Comparison of ENCODE assay signal across 9 cellular contexts in the genomic region with DNA sequence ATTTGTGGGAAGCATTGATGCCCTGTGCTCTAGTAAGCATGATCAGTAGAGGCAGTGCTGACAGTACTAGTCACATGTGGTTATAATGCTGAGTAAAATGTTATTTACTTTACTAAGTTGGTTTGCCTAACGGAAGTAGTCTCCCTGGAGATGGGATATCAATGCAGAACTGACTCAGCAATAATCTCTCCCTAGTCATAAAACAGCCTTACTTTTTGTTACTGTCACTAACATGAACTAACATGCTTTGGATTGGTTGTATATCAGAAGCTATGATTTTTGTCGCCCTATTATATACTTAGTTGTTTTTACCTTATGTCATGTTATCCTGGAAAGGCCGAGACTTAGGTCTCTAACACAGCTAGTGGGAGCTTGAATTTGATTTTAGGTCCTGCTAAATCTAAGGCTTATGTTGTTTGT. TPM values are rescaled to one million over a fixed set of nuclear protein-coding genes. Genes with fewer than 3 reads are reported as not detected.
DNase-seq lines count a peak whose midpoint lies in the region; ATAC-seq and TF ChIP-seq lines count a peak whose summit lies in the region.
"Had no signal": no experiment of that assay in that cellular context is flagged by ENCODE, and none has a peak within 500 bp of the region (broad histone marks: within the 10 kb centered on the region; RNA-seq: fewer than 3 reads in every experiment).

No MANE protein-coding gene starts in this region.

- H3K27me3 ChIP-seq in body of pancreas, result no peaks in the 10 kb centered on the region

- DNase-seq in AG08396 (ENCODE audit: low spot score), result peak; percentile 34
- peak; percentile 78 for DNase-seq in HT1080 (ENCODE audit: low read depth)
- peak in 1 of 4 donors; percentile 13 for DNase-seq in body of pancreas
- no peak for DNase-seq in left colon
- no peak for DNase-seq in NCI-H1105 (lab: John Stamatoyannopoulos, UW)
- DNase-seq in occipital lobe (lab: John Stamatoyannopoulos, UW), result no peak
- DNase-seq in hypothalamus (lab: John Stamatoyannopoulos, UW), result no peak
- DNase-seq: activated T-cell treated with anti-CD3 and anti-CD28 coated beads, Interleukin-2, amount 50 U/mL, for 72 hours had no signal

- 54 to 61% methylated on average over 3 of the region's 3 CpGs for WGBS in body of pancreas, 2 donors

- TF ChIP-seq POLR2A in body of pancreas (IDR thresholded peaks at IDR 0.05), result no peak

- ATAC-seq in body of pancreas (peak; percentile 85), left colon (peak; percentile 97), HG02973 (IDR thresholded peaks at IDR 0.05; ENCODE audit: unreplicated experiment) (no peak)

- peak overlapping the region in 2 of 4 donors; percentile 50 to 55 for H3K27ac ChIP-seq in body of pancreas

- intact Hi-C loops in body of pancreas (cut with DNase I), result no loop called here
- intact Hi-C loops in left colon (cut with DNase I, micrococcal nuclease), result no loop called here

- TF ChIP-seq CTCF in body of pancreas (IDR thresholded peaks at IDR 0.05), result no peak

- no peaks in the 10 kb centered on the region for H3K36me3 ChIP-seq in body of pancreas (replicated peaks in 1 of 2; ENCODE audit: insufficient read depth in 1 of 2, low read depth in 2 of 2)

- H3K4me3 ChIP-seq in body of pancreas, result no peak overlapping the region

- H3K9me3 ChIP-seq in body of pancreas, result no peaks in the 10 kb centered on the region

- peaks cover 43% of the 10 kb centered on the region for H3K4me1 ChIP-seq in body of pancreas

RNA-seq across cellular contexts. Expression of a gene that starts 50.0 kb away (rescaled TPM):
- 27.6 and 33.8 TPM in 2 replicates for total RNA-seq in HT1080 (2014; rRNA removed; shearing (Covaris generic))
- polyA plus RNA-seq in HT1080 (2015; cell fraction: cytosol; rRNA removed), result 24.9 and 30.6 TPM in 2 replicates
- polyA plus RNA-seq in HT1080 (2015; cell fraction: nucleus; rRNA removed), result 22.1 and 25.6 TPM in 2 replicates
- total RNA-seq in body of pancreas (10 to 100 TPM; 11.5 to 17.9 TPM), left colon (10 to 100 TPM; 12.9 to 15.0 TPM), occipital lobe (43.7 TPM)

Comparison
In these comparisons a context has a peak if more than half of its experiments do, and no peak if none do; other contexts are left out.
1. DNase-seq: peak in AG08396 (single experiment) and HT1080 (single experiment); none in left colon (0 of 2), NCI-H1105 (single experiment), occipital lobe (single experiment) and hypothalamus (0 of 51).